Comparison of ENCODE assay signal across 8 cellular contexts in the genomic region with DNA sequence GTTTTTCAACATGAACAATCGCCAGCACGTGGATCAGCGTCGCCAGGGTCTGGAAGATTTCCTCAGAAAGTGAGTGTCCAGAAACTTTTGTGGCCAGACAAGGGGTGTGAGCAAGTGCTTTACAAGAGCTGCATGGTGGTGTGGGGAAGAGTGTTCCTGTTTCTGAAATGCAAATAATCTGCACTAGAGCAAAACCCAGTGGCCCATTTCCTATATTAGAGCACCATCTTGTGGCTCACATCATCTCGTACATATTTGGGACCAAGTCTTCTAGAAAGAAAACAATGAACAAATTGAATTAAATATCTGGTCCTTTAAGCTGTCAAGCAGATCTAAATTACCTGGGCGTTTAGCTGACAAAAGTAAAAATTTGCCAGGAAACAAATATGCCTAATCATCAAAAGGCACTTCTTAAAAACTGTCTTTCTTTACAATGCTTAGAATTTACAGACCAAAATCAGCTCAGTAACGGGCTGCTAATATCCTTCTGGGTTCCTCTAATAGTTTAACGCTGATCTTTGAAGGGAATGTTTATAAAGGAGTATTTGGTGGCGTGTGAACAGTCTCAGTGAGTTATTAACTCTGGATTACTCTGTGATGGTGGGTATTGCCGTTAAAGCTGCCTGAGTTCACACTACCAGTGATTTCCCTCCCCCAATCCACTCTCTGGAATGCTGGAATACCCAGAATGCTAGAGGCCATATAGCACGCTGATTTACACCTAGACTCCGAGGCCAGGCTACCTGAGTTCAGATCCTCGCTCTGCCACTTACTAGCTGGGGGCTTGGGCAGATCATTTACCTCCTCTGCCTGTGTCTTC.
DNase-seq lines count a peak whose midpoint lies in the region; ATAC-seq and TF ChIP-seq lines count a peak whose summit lies in the region.

No MANE protein-coding gene starts in this region.

- H3K9me3 Mint-ChIP-seq in osteocyte (ENCODE audit: unreplicated experiment) = no peaks in the 10 kb centered on the region

- H3K9me3 ChIP-seq in Peyer's patch (no peaks in the 10 kb centered on the region), gastroesophageal sphincter (no peaks in the 10 kb centered on the region)

- ATAC-seq in gastroesophageal sphincter = peak; percentile 63

- no peak for TF ChIP-seq POLR2A in Peyer's patch (IDR thresholded peaks at IDR 0.05)
- TF ChIP-seq POLR2A in gastroesophageal sphincter (IDR thresholded peaks at IDR 0.05) = no peak

- H3K4me3 ChIP-seq in Peyer's patch (no peak overlapping the region), gastroesophageal sphincter (no peak overlapping the region)

- no peaks in the 10 kb centered on the region for H3K36me3 Mint-ChIP-seq in osteocyte (ENCODE audit: unreplicated experiment)

- no peak overlapping the region for H3K27ac ChIP-seq in Peyer's patch
- H3K27ac ChIP-seq in gastroesophageal sphincter = no peak overlapping the region

- H3K4me3 Mint-ChIP-seq in osteocyte (ENCODE audit: unreplicated experiment) = no peak overlapping the region

- H3K36me3 ChIP-seq in Peyer's patch = no peaks in the 10 kb centered on the region
- H3K36me3 ChIP-seq in gastroesophageal sphincter = no peaks in the 10 kb centered on the region

- H3K4me1 Mint-ChIP-seq in osteocyte (ENCODE audit: unreplicated experiment) = no peaks in the 10 kb centered on the region

- DNase-seq in GM04503 (ENCODE audit: low read depth) = peak; percentile 22
- DNase-seq in H4 (ENCODE audit: low spot score) = peak; percentile 83
- peak in 2 of 3 donors; percentile 39 to 72 for DNase-seq in Peyer's patch
- peak; percentile 66 for DNase-seq in activated effector memory CD4-positive, alpha-beta T cell treated with anti-CD3 and anti-CD28 coated beads, Interleukin-2, amount 50 U/mL, for 16 hours
- DNase-seq in osteocyte (ENCODE audit: extremely low spot score, unreplicated experiment) = no peak
- no peak for DNase-seq in iPS-NIHi7 (ENCODE audit: extremely low spot score)

- WGBS in gastroesophageal sphincter (ENCODE audit: low coverage in 1 of 2), 2 donors = 22 to 25% methylated on average over 11 to 13 of the region's 13 CpGs

- no peaks in the 10 kb centered on the region for H3K4me1 ChIP-seq in Peyer's patch
- H3K4me1 ChIP-seq in gastroesophageal sphincter = no peaks in the 10 kb centered on the region

- H3K27me3 Mint-ChIP-seq in osteocyte (ENCODE audit: unreplicated experiment) = peaks cover 67% of the 10 kb centered on the region

- H3K27me3 ChIP-seq in Peyer's patch = no peaks in the 10 kb centered on the region
- H3K27me3 ChIP-seq in gastroesophageal sphincter = peaks cover 51% of the 10 kb centered on the region

- TF ChIP-seq EP300 in gastroesophageal sphincter (IDR thresholded peaks at IDR 0.05) = no peak

- peak; percentile 77 for TF ChIP-seq CTCF in LNCAP (IDR thresholded peaks at IDR 0.05)
- TF ChIP-seq CTCF in Peyer's patch (IDR thresholded peaks at IDR 0.05) = peak; percentile 42 to 94 (median 91)
- TF ChIP-seq CTCF in gastroesophageal sphincter (IDR thresholded peaks at IDR 0.05) = peak; percentile 64 to 86 (median 78)
- TF ChIP-seq CTCF in osteocyte (IDR thresholded peaks at IDR 0.05) = peak; percentile 83

- H3K27ac Mint-ChIP-seq in osteocyte (ENCODE audit: unreplicated experiment) = no peak overlapping the region

Comparison
In these comparisons a context has a peak if more than half of its experiments do, and no peak if none do; other contexts are left out.
1. DNase-seq: peak in GM04503 (single experiment), H4 (single experiment), Peyer's patch (2 of 3) and activated effector memory CD4-positive, alpha-beta T cell treated with anti-CD3 and anti-CD28 coated beads, Interleukin-2, amount 50 U/mL, for 16 hours (single experiment); none in osteocyte (single experiment) and iPS-NIHi7 (single experiment).
2. Peak in every context shown above with its lines, with median percentiles within 50 percentile points of each other: CTCF ChIP-seq.